Comparison of ENCODE assay signal across 13 cellular contexts in genomic region chr5:143086851-143087637, GRCh38.
DNase-seq lines count a peak whose midpoint lies in the region; ATAC-seq, FAIRE-seq and TF ChIP-seq lines count a peak whose summit lies in the region.
"Had no signal": no experiment of that assay in that cellular context is flagged by ENCODE, and none has a peak within 500 bp of the region (broad histone marks: within the 10 kb centered on the region; RNA-seq: fewer than 3 reads in every experiment).

No MANE protein-coding gene starts in this region.

- H2AK5ac ChIP-seq in mesenchymal stem cell (ENCODE audit: low read length, severe bottlenecking), result no peak overlapping the region

- TF ChIP-seq CTCF in MCF 10A (IDR thresholded peaks at IDR 0.05; ENCODE audit: unreplicated experiment) (no peak), D721Med (IDR thresholded peaks at IDR 0.05; ENCODE audit: insufficient read depth, missing control alignments) (no peak)

- no peak overlapping the region for H3K4me3 ChIP-seq in mesenchymal stem cell (ENCODE audit: insufficient read depth in 1 of 2, low read depth in 1 of 2, low read length in 2 of 2)
- H3K4me3 ChIP-seq: spleen had no signal

- FAIRE-seq in HTR-8/SVneo (lab: Jason Lieb, UNC) (peak; percentile 72), D721Med (lab: Jason Lieb, UNC) (no peak)
- FAIRE-seq: G401.6 had no signal

- H3K36me3 ChIP-seq in mesenchymal stem cell (ENCODE audit: control insufficient read depth in 1 of 2, insufficient read depth in 2 of 2, low read depth in 1 of 2, low read length in 2 of 2), result no peaks in the 10 kb centered on the region

- WGBS in mesenchymal stem cell, result 66% methylated on average over 5 of the region's 5 CpGs

- POLR2A ChIA-PET in MCF 10A (lab: Yijun Ruan, JAX), result interaction anchor here (0.7 to 5.6 kb wide), 17 partner anchors 10 to 409 kb away, joined by 3 to 32 read pairs (median 4); no protein-coding TSS in a partner anchor

- no peaks in the 10 kb centered on the region for H3K27me3 ChIP-seq in mesenchymal stem cell (ENCODE audit: control insufficient read depth in 1 of 2, insufficient read depth in 1 of 2, low read length in 2 of 2)
- H3K27me3 ChIP-seq: spleen had no signal

- no peaks in the 10 kb centered on the region for H3K27me3 Mint-ChIP-seq in MCF 10A (ENCODE audit: insufficient read depth, unreplicated experiment)
- H3K27me3 Mint-ChIP-seq: effector memory CD8-positive, alpha-beta T cell; stimulated activated naive CD8-positive, alpha-beta T cell treated with anti-CD3 and anti-CD28 coated beads, Interleukin-15, amount 100 ng/mL, for 72 hours had no signal

- H3K4me1 ChIP-seq in mesenchymal stem cell (ENCODE audit: control insufficient read depth, insufficient read depth, low read depth, low read length), result peaks cover 4% of the 10 kb centered on the region
- H3K4me1 ChIP-seq: spleen had no signal

- peaks cover 14% of the 10 kb centered on the region for H3K4me1 Mint-ChIP-seq in MCF 10A (ENCODE audit: insufficient read depth, unreplicated experiment)
- H3K4me1 Mint-ChIP-seq: stimulated activated naive CD8-positive, alpha-beta T cell treated with anti-CD3 and anti-CD28 coated beads, Interleukin-15, amount 100 ng/mL, for 72 hours had no signal

- H3K36me3 Mint-ChIP-seq in MCF 10A (ENCODE audit: insufficient read depth, unreplicated experiment), result no peaks in the 10 kb centered on the region

- no peak overlapping the region for H3K14ac ChIP-seq in mesenchymal stem cell (ENCODE audit: low read length in 2 of 2)

- peak overlapping the region in 1 of 2 experiments; percentile 6 for H2BK12ac ChIP-seq in mesenchymal stem cell (ENCODE audit: low read length in 2 of 2)

- ATAC-seq in GM21360 (IDR thresholded peaks at IDR 0.05; ENCODE audit: unreplicated experiment), result no peak
- ATAC-seq: effector memory CD8-positive, alpha-beta T cell; stimulated activated naive CD8-positive, alpha-beta T cell treated with anti-CD3 and anti-CD28 coated beads, Interleukin-15, amount 100 ng/mL, for 72 hours had no signal

- no peak overlapping the region for H2BK15ac ChIP-seq in mesenchymal stem cell (ENCODE audit: low read depth, poor library complexity, severe bottlenecking)

- peak overlapping the region; percentile 61 for H3K27ac ChIP-seq in mesenchymal stem cell (ENCODE audit: low read length, poor library complexity, severe bottlenecking)
- H3K27ac ChIP-seq: spleen had no signal

- peak overlapping the region in 1 of 2 experiments; percentile 40 for H3K4ac ChIP-seq in mesenchymal stem cell (ENCODE audit: low read depth in 1 of 2, low read length in 2 of 2)

- H3K9me3 ChIP-seq in mesenchymal stem cell (ENCODE audit: control insufficient read depth, low read length), result no peaks in the 10 kb centered on the region
- H3K9me3 ChIP-seq: spleen had no signal

- no peak overlapping the region for H3K18ac ChIP-seq in mesenchymal stem cell (ENCODE audit: low read depth in 1 of 2, low read length in 2 of 2)

- no peak overlapping the region for H4K91ac ChIP-seq in mesenchymal stem cell (ENCODE audit: low read length)

- H3K27ac Mint-ChIP-seq in MCF 10A (ENCODE audit: low read depth, unreplicated experiment), result peak overlapping the region; percentile 32
- H3K27ac Mint-ChIP-seq: activated T-helper 2 cell treated with anti-CD3 and anti-CD28 coated beads, Interferon-gamma antibody, Interleukin-2, Interleukin-4, amounts not matched to agents 10 μg/mL and 5 μg/mL and 100 μg/mL, durations not matched to agents 14 hours and 24 hours and 36 hours; effector memory CD8-positive, alpha-beta T cell; stimulated activated naive CD8-positive, alpha-beta T cell treated with anti-CD3 and anti-CD28 coated beads, Interleukin-15, amount 100 ng/mL, for 72 hours had no signal

- peak; percentile 82 for DNase-seq in DMS53 (lab: John Stamatoyannopoulos, UW)
- peak; percentile 75 for DNase-seq in HTR-8/SVneo (ENCODE audit: insufficient read length, low spot score)
- DNase-seq in MCF 10A (ENCODE audit: unreplicated experiment), result peak; percentile 67
- DNase-seq in mesenchymal stem cell, result peak; percentile 57
- DNase-seq in D721Med (ENCODE audit: insufficient read length, low spot score), result no peak
- no peak for DNase-seq in activated CD4-positive, alpha-beta T cell treated with anti-CD3 and anti-CD28 coated beads, Interleukin-2, amount 50 U/mL, for 1 hour
- no peak for DNase-seq in activated naive CD4-positive, alpha-beta T cell (lab: John Stamatoyannopoulos, UW)
- DNase-seq: effector memory CD8-positive, alpha-beta T cell; spleen; stimulated activated naive CD8-positive, alpha-beta T cell treated with anti-CD3 and anti-CD28 coated beads, Interleukin-15, amount 100 ng/mL, for 72 hours had no signal

- H3K23ac ChIP-seq in mesenchymal stem cell (ENCODE audit: low read length in 2 of 2), result no peak overlapping the region

- H3K4me2 ChIP-seq in mesenchymal stem cell (ENCODE audit: low read length, poor library complexity, severe bottlenecking), result no peak overlapping the region

- no peak overlapping the region for H2BK120ac ChIP-seq in mesenchymal stem cell (ENCODE audit: low read depth, low read length)

- no peak overlapping the region for H3K4me3 Mint-ChIP-seq in MCF 10A (ENCODE audit: unreplicated experiment)
- H3K4me3 Mint-ChIP-seq: effector memory CD8-positive, alpha-beta T cell; stimulated activated naive CD8-positive, alpha-beta T cell treated with anti-CD3 and anti-CD28 coated beads, Interleukin-15, amount 100 ng/mL, for 72 hours had no signal

- CTCF ChIA-PET in MCF 10A (lab: Yijun Ruan, JAX), result interaction anchor here (0.6 to 0.8 kb wide), 4 partner anchors 39 to 412 kb away, joined by 3 to 4 read pairs (median 3); no protein-coding TSS in a partner anchor

- BruUV-seq in MCF 10A (replicated peaks; lab: Mats Ljungman, UMichigan), result no TSS peak

- no peak overlapping the region for H4K8ac ChIP-seq in mesenchymal stem cell (ENCODE audit: low read length)

- H2AFZ ChIP-seq in mesenchymal stem cell (ENCODE audit: low read depth, low read length), result no peak overlapping the region

- intact Hi-C loops in MCF 10A (cut with micrococcal nuclease), result no loop called here

- H3K9me3 Mint-ChIP-seq in MCF 10A (ENCODE audit: unreplicated experiment), result peaks cover 4% of the 10 kb centered on the region
- H3K9me3 Mint-ChIP-seq: activated T-helper 2 cell treated with anti-CD3 and anti-CD28 coated beads, Interferon-gamma antibody, Interleukin-2, Interleukin-4, amounts not matched to agents 10 μg/mL and 5 μg/mL and 100 μg/mL, durations not matched to agents 14 hours and 24 hours and 36 hours; effector memory CD8-positive, alpha-beta T cell; stimulated activated naive CD8-positive, alpha-beta T cell treated with anti-CD3 and anti-CD28 coated beads, Interleukin-15, amount 100 ng/mL, for 72 hours had no signal

- H3K9ac ChIP-seq in mesenchymal stem cell (ENCODE audit: low read length), result no peak overlapping the region

- no peaks in the 10 kb centered on the region for H3K79me1 ChIP-seq in mesenchymal stem cell (replicated peaks; ENCODE audit: low read length, poor library complexity, severe bottlenecking)

- H2BK5ac ChIP-seq in mesenchymal stem cell (ENCODE audit: low read depth, low read length, poor library complexity, severe bottlenecking), result no peak overlapping the region

Comparison
In these comparisons a context has a peak if more than half of its experiments do, and no peak if none do; other contexts are left out.
1. DNase-seq: peak in DMS53 (single experiment), HTR-8/SVneo (single experiment), MCF 10A (single experiment) and mesenchymal stem cell (single experiment); none in D721Med (single experiment), activated CD4-positive, alpha-beta T cell treated with anti-CD3 and anti-CD28 coated beads, Interleukin-2, amount 50 U/mL, for 1 hour (single experiment) and activated naive CD4-positive, alpha-beta T cell (0 of 4).